16 cellular contexts compared by ENCODE assay signal in genomic region chr12:27782481-27782880, GRCh38. TPM values are rescaled to one million over a fixed set of nuclear protein-coding genes. Genes with fewer than 3 reads are reported as not detected.
DNase-seq lines count a peak whose midpoint lies in the region; ATAC-seq and TF ChIP-seq lines count a peak whose summit lies in the region.
"Had no signal": no experiment of that assay in that cellular context is flagged by ENCODE, and none has a peak within 500 bp of the region (broad histone marks: within the 10 kb centered on the region; RNA-seq: fewer than 3 reads in every experiment).

No MANE protein-coding gene starts in this region.

- H3K9me2 ChIP-seq in Karpas-422 (replicated peaks; ENCODE audit: insufficient read depth, low read length), result no peaks in the 10 kb centered on the region

- TF ChIP-seq CTCF in coronary artery (IDR thresholded peaks at IDR 0.05), result no peak
- no peak for TF ChIP-seq CTCF in neural crest cell (conservative IDR thresholded peaks at IDR 0.05)

- peaks cover 6 to 9% of the 10 kb centered on the region in 2 donors for H3K36me3 Mint-ChIP-seq in CD4-positive, alpha-beta memory T cell
- peaks cover 14% of the 10 kb centered on the region for H3K36me3 Mint-ChIP-seq in neural crest cell (ENCODE audit: low read depth)

- no peaks in the 10 kb centered on the region for H4K20me1 ChIP-seq in Karpas-422 (ENCODE audit: insufficient read depth, low read depth, low read length)

- H3K27ac ChIP-seq in CD4-positive, alpha-beta memory T cell (ENCODE audit: low read depth, low read length), result no peak overlapping the region
- no peak overlapping the region for H3K27ac ChIP-seq in Karpas-422 (ENCODE audit: low read length)
- H3K27ac ChIP-seq in coronary artery, result no peak overlapping the region
- H3K27ac ChIP-seq: adrenal gland, WERI-Rb-1 had no signal

- H2AFZ ChIP-seq in Karpas-422 (ENCODE audit: low read length), result no peak overlapping the region

- no peaks in the 10 kb centered on the region for H3K36me3 ChIP-seq in CD4-positive, alpha-beta memory T cell (ENCODE audit: insufficient read depth, low read length)
- peaks cover 4% of the 10 kb centered on the region for H3K36me3 ChIP-seq in Karpas-422 (ENCODE audit: insufficient read depth, low read length)
- H3K36me3 ChIP-seq: adrenal gland had no signal

- H3K9me3 Mint-ChIP-seq in CD4-positive, alpha-beta memory T cell, result no peaks in the 10 kb centered on the region
- H3K9me3 Mint-ChIP-seq in neural crest cell, result no peaks in the 10 kb centered on the region

- intact Hi-C loops in CD4-positive, alpha-beta memory T cell (cut with micrococcal nuclease), result no loop called here

- peak overlapping the region in 2 of 7 donors; percentile 62 to 69 for H3K27ac Mint-ChIP-seq in CD4-positive, alpha-beta memory T cell
- H3K27ac Mint-ChIP-seq in neural crest cell (ENCODE audit: unreplicated experiment), result peak overlapping the region; percentile 76

- peaks cover 26% of the 10 kb centered on the region for H3K4me1 ChIP-seq in CD4-positive, alpha-beta memory T cell (ENCODE audit: insufficient read depth, low read length)
- peaks cover 42% of the 10 kb centered on the region for H3K4me1 ChIP-seq in Karpas-422 (ENCODE audit: low read length)

- H3K27me3 Mint-ChIP-seq in CD4-positive, alpha-beta memory T cell, result no peaks in the 10 kb centered on the region
- H3K27me3 Mint-ChIP-seq in neural crest cell (ENCODE audit: low read depth), result no peaks in the 10 kb centered on the region

- H3K4me3 Mint-ChIP-seq in CD4-positive, alpha-beta memory T cell, result peak overlapping the region; percentile 7 to 88 (median 80)
- peak overlapping the region; percentile 83 for H3K4me3 Mint-ChIP-seq in neural crest cell

- H3K9me3 ChIP-seq in CD4-positive, alpha-beta memory T cell (ENCODE audit: control insufficient read depth in 1 of 2, low read length in 2 of 2), result no peaks in the 10 kb centered on the region
- no peaks in the 10 kb centered on the region for H3K9me3 ChIP-seq in Karpas-422 (ENCODE audit: low read length)
- H3K9me3 ChIP-seq: adrenal gland had no signal

- POLR2A ChIA-PET in CD4-positive, alpha-beta memory T cell (lab: Charles Lee; ENCODE audit: partially characterized antibody), result no interaction called here

- no peak for DNase-seq in CD4-positive, alpha-beta memory T cell
- DNase-seq in Karpas-422 (no peak), coronary artery (ENCODE audit: low spot score) (no peak), neural crest cell (ENCODE audit: low read depth, low spot score) (no peak), Ammon's horn (ENCODE audit: low spot score) (no peak)
- no peak for DNase-seq in effector CD8-positive, alpha-beta T cell (lab: John Stamatoyannopoulos, UW)
- DNase-seq: adrenal gland, DMS153, NCI-H1930, WERI-Rb-1 had no signal

- H3K9ac ChIP-seq in Karpas-422 (ENCODE audit: low read length), result peak overlapping the region; percentile 88; the same call in 1 of the 2 replicates

- no peak for ATAC-seq in HG02588 (IDR thresholded peaks at IDR 0.05; ENCODE audit: unreplicated experiment)
- no peak for ATAC-seq in HG03095 (IDR thresholded peaks at IDR 0.05; ENCODE audit: unreplicated experiment)

- no peak overlapping the region for H3K4me3 ChIP-seq in CD4-positive, alpha-beta memory T cell (ENCODE audit: low read length in 2 of 2)
- H3K4me3 ChIP-seq in Karpas-422 (ENCODE audit: low read length) (peak overlapping the region; percentile 90; the same call in 1 of the 2 replicates), coronary artery (peak overlapping the region; percentile 81)
- H3K4me3 ChIP-seq: adrenal gland had no signal

- peak overlapping the region; percentile 88 for H3K4me2 ChIP-seq in Karpas-422 (ENCODE audit: low read depth, low read length, poor library complexity, severe bottlenecking)

- CTCF ChIA-PET in CD4-positive, alpha-beta memory T cell (lab: Charles Lee; ENCODE audit: partially characterized antibody), result no interaction called here

- peaks cover 33 to 53% (median 44%) of the 10 kb centered on the region in 4 donors for H3K4me1 Mint-ChIP-seq in CD4-positive, alpha-beta memory T cell
- peaks cover 58% of the 10 kb centered on the region for H3K4me1 Mint-ChIP-seq in neural crest cell

- peaks cover 74% of the 10 kb centered on the region for H3K79me2 ChIP-seq in Karpas-422 (ENCODE audit: low read length)

- no peaks in the 10 kb centered on the region for H3K27me3 ChIP-seq in CD4-positive, alpha-beta memory T cell (ENCODE audit: insufficient read depth, low read length)
- no peaks in the 10 kb centered on the region for H3K27me3 ChIP-seq in Karpas-422 (ENCODE audit: low read length)
- H3K27me3 ChIP-seq: adrenal gland had no signal

RNA-seq across cellular contexts. Expression of gene MANSC4, which starts 2.4 kb away (rescaled TPM):
- not detected for total RNA-seq in CD4-positive, alpha-beta memory T cell
- under 1 TPM in 1 of 2 donors, not detected in 1; 0.32 TPM for polyA plus RNA-seq in CD4-positive, alpha-beta memory T cell
- total RNA-seq in Karpas-422 (2014; rRNA removed; shearing (Covaris generic); ENCODE audit: low replicate concordance), result not detected in 2 replicates
- not detected in 2 replicates for total RNA-seq in neural crest cell
- total RNA-seq: adrenal gland, epithelial cell of proximal tubule, kidney epithelial cell, renal cortical epithelial cell, RPMI7951 had no signal

RNA-seq across cellular contexts. Expression of gene KLHL42, which starts 2.4 kb away (rescaled TPM):
- 10 to 100 TPM; 19.4 to 20.5 TPM for total RNA-seq in CD4-positive, alpha-beta memory T cell
- polyA plus RNA-seq in CD4-positive, alpha-beta memory T cell, result 10 to 100 TPM; 10.8 to 12.6 TPM
- 23.7 and 43.9 TPM in 2 replicates for total RNA-seq in Karpas-422 (2014; rRNA removed; shearing (Covaris generic); ENCODE audit: low replicate concordance)
- total RNA-seq in neural crest cell, result 36.4 and 38.5 TPM in 2 replicates

Comparison
In these comparisons a context has a peak if more than half of its experiments do, and no peak if none do; other contexts are left out.
1. H3K4me3 ChIP-seq: peak in Karpas-422 (single experiment) and coronary artery (single experiment); none in CD4-positive, alpha-beta memory T cell (0 of 2).